ENCODE assay signal across 24 cellular contexts in the genomic region with DNA sequence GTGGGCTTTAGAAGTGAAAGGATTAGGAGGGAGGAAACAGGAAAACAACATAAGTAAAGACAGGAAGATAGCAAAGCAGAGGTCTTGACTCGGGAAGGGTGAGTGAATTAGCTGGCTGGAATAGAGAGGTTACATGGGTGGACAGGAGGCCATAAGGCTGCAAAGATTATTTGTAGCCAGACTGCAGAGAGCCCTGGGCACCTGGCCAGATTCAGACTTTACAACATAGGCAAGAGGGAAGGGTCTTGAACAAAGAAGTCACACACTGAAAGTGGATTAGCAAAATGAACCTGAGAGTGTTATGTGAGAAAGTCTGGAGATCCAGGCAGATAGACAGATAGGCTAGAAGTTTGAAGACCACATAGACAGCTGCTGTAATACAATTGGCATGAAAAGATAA. TPM values are rescaled to one million over a fixed set of nuclear protein-coding genes. Genes with fewer than 3 reads are reported as not detected.
A peak's percentile ranks its signal among the peaks of the same experiment; 100 is the strongest.
DNase-seq lines count a peak whose midpoint lies in the region; FAIRE-seq and TF ChIP-seq lines count a peak whose summit lies in the region.
"Had no signal": no experiment of that assay in that cellular context is flagged by ENCODE, and none has a peak within 500 bp of the region (broad histone marks: within the 10 kb centered on the region; RNA-seq: fewer than 3 reads in every experiment).

No MANE protein-coding gene starts in this region.

- H4K20me1 ChIP-seq in endothelial cell of umbilical vein (replicated peaks; ENCODE audit: control insufficient read depth, extremely low read depth, insufficient read depth, low read length) (no peaks in the 10 kb centered on the region), OCI-LY7 (ENCODE audit: insufficient read depth, low read length) (no peaks in the 10 kb centered on the region)

- FAIRE-seq in endothelial cell of umbilical vein (lab: Jason Lieb, UNC) (peak; percentile 97), RCC 7860 (lab: Jason Lieb, UNC) (no peak)
- FAIRE-seq: bronchial epithelial cell had no signal

- no peaks in the 10 kb centered on the region for H3K9me3 ChIP-seq in cardiac muscle cell (ENCODE audit: low read depth)
- H3K9me3 ChIP-seq in right atrium auricular region: no peaks in the 10 kb centered on the region
- H3K9me3 ChIP-seq in endothelial cell of umbilical vein (replicated peaks; ENCODE audit: control insufficient read depth, insufficient read depth, low read length): no peaks in the 10 kb centered on the region
- H3K9me3 ChIP-seq in OCI-LY7 (ENCODE audit: low read length): no peaks in the 10 kb centered on the region

- H3K79me2 ChIP-seq in endothelial cell of umbilical vein (ENCODE audit: control insufficient read depth, insufficient read depth, low read length) (no peaks in the 10 kb centered on the region), OCI-LY7 (ENCODE audit: insufficient read depth, low read depth, low read length) (no peaks in the 10 kb centered on the region)

- H3K36me3 ChIP-seq in cardiac muscle cell (no peaks in the 10 kb centered on the region), right atrium auricular region (no peaks in the 10 kb centered on the region), endothelial cell of umbilical vein (ENCODE audit: control insufficient read depth in 2 of 2, extremely low read depth in 1 of 2, insufficient read depth in 2 of 2, low read length in 2 of 2) (no peaks in the 10 kb centered on the region), OCI-LY7 (ENCODE audit: insufficient read depth, low read length) (no peaks in the 10 kb centered on the region)

- H3K27me3 ChIP-seq in cardiac muscle cell (no peaks in the 10 kb centered on the region), right atrium auricular region (no peaks in the 10 kb centered on the region), endothelial cell of umbilical vein (ENCODE audit: control insufficient read depth in 2 of 2, insufficient read depth in 2 of 2, low read length in 2 of 2) (no peaks in the 10 kb centered on the region)

- intact Hi-C loops in endothelial cell of umbilical vein (cut with micrococcal nuclease) (loop anchor here (2.0 to 5.0 kb wide), 4 partner anchors 59 to 285 kb away; a partner anchor contains a TSS), OCI-LY7 (cut with micrococcal nuclease; ENCODE audit: unreplicated experiment) (no loop called here)

- no peaks in the 10 kb centered on the region for H3K9me1 ChIP-seq in endothelial cell of umbilical vein (replicated peaks; ENCODE audit: control insufficient read depth, extremely low read depth, insufficient read depth, low read length)

- H3K4me1 ChIP-seq in cardiac muscle cell (ENCODE audit: low read depth) (peaks cover 18% of the 10 kb centered on the region), right atrium auricular region (no peaks in the 10 kb centered on the region), endothelial cell of umbilical vein (ENCODE audit: control insufficient read depth, extremely low read depth, insufficient read depth, low read length) (peaks cover 39% of the 10 kb centered on the region), OCI-LY7 (ENCODE audit: insufficient read depth, low read length, poor library complexity, severe bottlenecking) (no peaks in the 10 kb centered on the region)

- POLR2A ChIA-PET in endothelial cell of umbilical vein (lab: Charles Lee): no interaction called here
- POLR2A ChIA-PET in OCI-LY7 (lab: Charles Lee): no interaction called here

- peak; percentile 43 to 58 for DNase-seq in cardiac muscle cell (ENCODE audit: low read depth in 1 of 2, low spot score in 1 of 2)
- no peak for DNase-seq in right atrium auricular region (ENCODE audit: low spot score)
- peak; percentile 82 for DNase-seq in NCI-H82 (lab: John Stamatoyannopoulos, UW)
- DNase-seq in endothelial cell of umbilical vein (ENCODE audit: low read depth, low spot score): peak; percentile 97
- DNase-seq in T-helper 1 cell: no peak
- no peak for DNase-seq in coronary artery (ENCODE audit: low spot score)
- no peak for DNase-seq in RCC 7860 (ENCODE audit: low spot score)
- DNase-seq in OCI-LY7 (ENCODE audit: low spot score): no peak
- DNase-seq: ACHN; activated CD4-positive, alpha-beta memory T cell treated with anti-CD3 and anti-CD28 coated beads for 36 hours; activated naive CD8-positive, alpha-beta T cell treated with anti-CD3 and anti-CD28 coated beads, Interleukin-2, amount 10 ng/mL, durations not matched to agents 7 days and 5 days; activated T-cell treated with anti-CD3 and anti-CD28 coated beads, Interleukin-2, amount 50 U/mL, for 48 hours; CD4-positive, alpha-beta T cell; EL; naive B cell; NCI-H2227 treated with DMSO at 0.1 percent for 48 hours; stimulated activated CD4-positive, alpha-beta T cell treated with anti-CD3 and anti-CD28 coated beads, Interleukin-15, amount 100 ng/mL, for 24 hours; stimulated activated naive CD8-positive, alpha-beta T cell treated with anti-CD3 and anti-CD28 coated beads, Interleukin-15, Interleukin-2, amounts not matched to agents 100 U/mL and 50 U/mL, for 24 hours had no signal

- TF ChIP-seq POLR2A in endothelial cell of umbilical vein (IDR thresholded peaks at IDR 0.05; ENCODE audit: low read depth, low read length): peak; percentile 42

- H3K27ac ChIP-seq in cardiac muscle cell (no peak overlapping the region), right atrium auricular region (no peak overlapping the region), endothelial cell of umbilical vein (ENCODE audit: insufficient read depth, low read depth, low read length) (peak overlapping the region; percentile 59), coronary artery (no peak overlapping the region), OCI-LY7 (ENCODE audit: low read depth, low read length, poor library complexity, severe bottlenecking) (no peak overlapping the region)
- H3K27ac ChIP-seq: VCaP had no signal

- CTCF ChIA-PET in endothelial cell of umbilical vein (lab: Charles Lee) (interaction anchor here (0.9 to 2.0 kb wide), 8 partner anchors 9 to 287 kb away, joined by 3 to 15 read pairs (median 4); no protein-coding TSS in a partner anchor), OCI-LY7 (lab: Charles Lee; ENCODE audit: unreplicated experiment) (no interaction called here)

- H3K9me2 ChIP-seq in OCI-LY7 (ENCODE audit: insufficient read depth, low read length): no peaks in the 10 kb centered on the region

- dilution Hi-C loops in endothelial cell of umbilical vein (cut with MboI; ENCODE audit: extremely low pct_ligation_motif_present, low sequenced_read_pairs): no loop called here

- H2AFZ ChIP-seq in endothelial cell of umbilical vein (ENCODE audit: low read depth, low read length) (no peak overlapping the region), OCI-LY7 (ENCODE audit: low read length) (no peak overlapping the region)

- H3K9ac ChIP-seq in endothelial cell of umbilical vein (replicated peaks; ENCODE audit: extremely low read depth, insufficient read depth, low read length): no peak overlapping the region

- BruUV-seq in endothelial cell of umbilical vein (replicated peaks; lab: Mats Ljungman, UMichigan): no TSS peak
- BruUV-seq in OCI-LY7 (replicated peaks; lab: Mats Ljungman, UMichigan): no TSS peak

- no peak for TF ChIP-seq CTCF in cardiac muscle cell (IDR thresholded peaks at IDR 0.05; ENCODE audit: low read depth, low read length)
- TF ChIP-seq CTCF in right atrium auricular region (IDR thresholded peaks at IDR 0.05): no peak
- no peak for TF ChIP-seq CTCF in endothelial cell of umbilical vein (IDR thresholded peaks at IDR 0.05; ENCODE audit: extremely low read depth in 1 of 2, insufficient read depth in 1 of 2, low read depth in 1 of 2, low read length in 2 of 2)
- no peak for TF ChIP-seq CTCF in coronary artery (IDR thresholded peaks at IDR 0.05)
- TF ChIP-seq CTCF in OCI-LY7 (conservative IDR thresholded peaks at IDR 0.05; ENCODE audit: low read length): no peak

- H3K4me2 ChIP-seq in endothelial cell of umbilical vein (ENCODE audit: insufficient read depth, low read length) (peak overlapping the region; percentile 77), OCI-LY7 (ENCODE audit: low read length) (no peak overlapping the region)

- H3K4me3 ChIP-seq in cardiac muscle cell (no peak overlapping the region), right atrium auricular region (no peak overlapping the region), endothelial cell of umbilical vein (replicated peaks in 1 of 3; ENCODE audit: insufficient read depth in 1 of 3, low read depth in 1 of 3, low read length in 3 of 3) (no peak overlapping the region), coronary artery (no peak overlapping the region), OCI-LY7 (ENCODE audit: low read depth, low read length, poor library complexity, severe bottlenecking) (no peak overlapping the region)

TF ChIP-seq in endothelial cell of umbilical vein, 7 proteins besides CTCF, POLR2A, EP300 and RAD21 (continues in another document):
- TF ChIP-seq GATA2 (IDR thresholded peaks at IDR 0.05; ENCODE audit: insufficient read depth, insufficient read length, low read depth, low read length): peak; percentile 89

RNA-seq across cellular contexts. Expression of a gene that starts 29.7 kb away (rescaled TPM):
- 1.3 and 1.8 TPM in 2 replicates for total RNA-seq in cardiac muscle cell
- polyA plus RNA-seq in cardiac muscle cell: 0.18 TPM in 1 of 2 replicates, not detected in the other
- not detected for total RNA-seq in right atrium auricular region
- total RNA-seq in endothelial cell of umbilical vein: not detected in 2 replicates
- polyA plus RNA-seq in endothelial cell of umbilical vein: 0.06 TPM in 1 of 2 replicates, not detected in the other
- polyA plus RNA-seq in endothelial cell of umbilical vein (2011; cell fraction: cytosol; rRNA removed): not detected in 2 replicates
- not detected in 2 replicates for polyA plus RNA-seq in endothelial cell of umbilical vein (2011; cell fraction: nucleus; rRNA removed)
- polyA plus RNA-seq in endothelial cell of umbilical vein (2012): not detected in 2 replicates
- polyA minus RNA-seq in endothelial cell of umbilical vein: not detected in 2 replicates
- polyA minus RNA-seq in endothelial cell of umbilical vein (2011; cell fraction: cytosol; rRNA and poly(A)+ RNA removed): not detected
- not detected in 2 replicates for polyA minus RNA-seq in endothelial cell of umbilical vein (2011; cell fraction: nucleus; rRNA and poly(A)+ RNA removed)
- 0.13 TPM in 1 of 2 replicates, not detected in the other for total RNA-seq in OCI-LY7 (2014; rRNA removed; shearing (Covaris generic))
- total RNA-seq in OCI-LY7 (2022): not detected in 2 replicates
- total RNA-seq: activated CD4-positive, alpha-beta memory T cell treated with anti-CD3 and anti-CD28 coated beads for 36 hours; activated naive CD8-positive, alpha-beta T cell treated with anti-CD3 and anti-CD28 coated beads, Interleukin-2, amount 10 ng/mL, durations not matched to agents 7 days and 5 days; bronchial epithelial cell; CD4-positive, alpha-beta T cell; lower leg skin; progenitor cell of endocrine pancreas had no signal
- polyA plus RNA-seq: IgD-negative memory B cell, urinary bladder had no signal

RNA-seq across cellular contexts. Expression of a gene that starts 59.0 kb away (rescaled TPM):
- 5.9 and 8.5 TPM in 2 replicates for total RNA-seq in cardiac muscle cell
- 3.9 and 6.5 TPM in 2 replicates for polyA plus RNA-seq in cardiac muscle cell
- total RNA-seq in right atrium auricular region: 10 to 100 TPM in 1 of 2 donors, 1 to 10 TPM in 1; 8.0 to 12.1 TPM
- total RNA-seq in endothelial cell of umbilical vein: 21.0 and 25.9 TPM in 2 replicates
- 5.2 and 7.2 TPM in 2 replicates for polyA plus RNA-seq in endothelial cell of umbilical vein
- polyA plus RNA-seq in endothelial cell of umbilical vein (2011; cell fraction: cytosol; rRNA removed): 4.1 and 4.7 TPM in 2 replicates
- polyA plus RNA-seq in endothelial cell of umbilical vein (2011; cell fraction: nucleus; rRNA removed): 37.6 and 50.7 TPM in 2 replicates
- 12.7 and 17.6 TPM in 2 replicates for polyA plus RNA-seq in endothelial cell of umbilical vein (2012)
- 22.7 and 24.9 TPM in 2 replicates for polyA minus RNA-seq in endothelial cell of umbilical vein
- polyA minus RNA-seq in endothelial cell of umbilical vein (2011; cell fraction: cytosol; rRNA and poly(A)+ RNA removed): 0.10 TPM
- 77.7 and 115 TPM in 2 replicates for polyA minus RNA-seq in endothelial cell of umbilical vein (2011; cell fraction: nucleus; rRNA and poly(A)+ RNA removed)
- total RNA-seq in OCI-LY7 (2014; rRNA removed; shearing (Covaris generic)): 12.6 and 13.0 TPM in 2 replicates
- 16.2 and 19.3 TPM in 2 replicates for total RNA-seq in OCI-LY7 (2022)

Comparison
In these comparisons a context has a peak if more than half of its experiments do, and no peak if none do; other contexts are left out.
1. DNase-seq: peak in cardiac muscle cell (2 of 2), NCI-H82 (single experiment) and endothelial cell of umbilical vein (single experiment); none in right atrium auricular region (single experiment), T-helper 1 cell (0 of 5), coronary artery (single experiment), RCC 7860 (single experiment) and OCI-LY7 (single experiment).